9 cellular contexts compared by ENCODE assay signal in the genomic region with DNA sequence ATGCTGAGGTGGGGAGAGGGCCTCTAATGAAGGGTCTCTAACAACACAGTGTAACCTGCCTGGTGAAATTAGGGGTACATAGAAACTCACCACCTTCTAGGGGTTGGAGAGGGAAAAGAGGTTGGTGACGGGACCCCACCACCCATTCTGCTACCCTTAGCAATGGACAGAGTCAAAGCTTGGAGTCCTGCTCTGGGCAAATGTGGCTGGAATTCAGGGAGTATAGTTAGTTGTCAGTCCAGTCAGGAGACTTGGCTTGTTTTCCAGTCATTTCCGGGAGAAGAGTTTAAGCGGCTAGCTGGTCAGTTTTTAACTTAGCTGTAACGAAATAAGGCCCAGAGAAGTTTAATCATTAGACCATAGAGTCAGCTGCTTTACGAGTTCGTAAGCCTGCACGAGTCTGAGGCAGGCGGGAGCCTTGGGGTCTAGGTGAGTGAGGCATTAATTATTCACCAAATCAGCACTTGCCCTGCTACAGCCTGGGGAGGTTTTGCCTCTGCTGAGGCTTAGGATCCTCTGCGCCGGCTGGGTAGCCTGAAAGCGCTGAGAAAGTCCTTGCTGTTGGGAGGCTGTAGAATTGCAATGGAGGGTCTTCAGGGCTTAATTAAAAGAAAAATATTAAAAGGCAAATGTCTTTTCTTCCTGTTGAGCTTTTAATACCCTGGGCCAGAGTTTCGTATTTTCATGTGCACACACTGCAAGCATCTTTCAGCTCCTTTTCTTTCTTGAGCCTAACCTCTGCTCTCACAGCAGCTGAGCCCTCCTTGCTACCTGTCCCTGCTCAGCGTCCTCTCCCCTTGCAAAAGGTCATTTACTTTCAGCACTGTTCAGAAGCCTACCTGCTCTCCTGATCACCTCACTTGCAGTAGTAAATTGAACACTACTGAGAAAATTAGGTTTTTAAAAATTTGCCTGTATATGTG. TPM values are rescaled to one million over a fixed set of nuclear protein-coding genes. Genes with fewer than 3 reads are reported as not detected.
A peak's percentile ranks its signal among the peaks of the same experiment; 100 is the strongest.
DNase-seq lines count a peak whose midpoint lies in the region; ATAC-seq and TF ChIP-seq lines count a peak whose summit lies in the region.
"Had no signal": no experiment of that assay in that cellular context is flagged by ENCODE, and none has a peak within 500 bp of the region (broad histone marks: within the 10 kb centered on the region; RNA-seq: fewer than 3 reads in every experiment).

No MANE protein-coding gene starts in this region.

- H3K4me1 ChIP-seq in CD8-positive, alpha-beta memory T cell (ENCODE audit: insufficient read depth, low read length), result no peaks in the 10 kb centered on the region
- peaks cover 4% of the 10 kb centered on the region for H3K4me1 ChIP-seq in colonic mucosa
- peaks cover 0 to 3% of the 10 kb centered on the region in 2 donors for H3K4me1 ChIP-seq in naive thymus-derived CD4-positive, alpha-beta T cell (ENCODE audit: control insufficient read depth in 2 of 2, insufficient read depth in 2 of 2, low read length in 2 of 2)

- H3K27me3 ChIP-seq in CD8-positive, alpha-beta memory T cell (ENCODE audit: insufficient read depth, low read length, poor library complexity, severe bottlenecking), result peaks cover 15% of the 10 kb centered on the region
- H3K27me3 ChIP-seq in colonic mucosa, result no peaks in the 10 kb centered on the region
- peaks cover 0 to 13% of the 10 kb centered on the region in 2 donors for H3K27me3 ChIP-seq in naive thymus-derived CD4-positive, alpha-beta T cell (ENCODE audit: control insufficient read depth in 2 of 2, insufficient read depth in 2 of 2, low read length in 2 of 2)

- peak; percentile 72 for ATAC-seq in HG03095 (IDR thresholded peaks at IDR 0.05; ENCODE audit: unreplicated experiment)
- ATAC-seq in naive thymus-derived CD4-positive, alpha-beta T cell, result no peak

- H3K27ac ChIP-seq in CD8-positive, alpha-beta memory T cell (ENCODE audit: low read depth, low read length), result no peak overlapping the region
- peak overlapping the region; percentile 45 for H3K27ac ChIP-seq in colonic mucosa
- H3K27ac ChIP-seq in naive thymus-derived CD4-positive, alpha-beta T cell (ENCODE audit: low read depth, low read length), result no peak overlapping the region

- H3K9ac ChIP-seq in colonic mucosa (ENCODE audit: low read depth in 2 of 2, low read length in 2 of 2), result peak overlapping the region in 1 of 2 donors; percentile 62

- H3K36me3 ChIP-seq in CD8-positive, alpha-beta memory T cell (ENCODE audit: insufficient read depth, low read length), result no peaks in the 10 kb centered on the region
- H3K36me3 ChIP-seq in colonic mucosa, result no peaks in the 10 kb centered on the region
- H3K36me3 ChIP-seq in naive thymus-derived CD4-positive, alpha-beta T cell (ENCODE audit: control insufficient read depth in 2 of 3, insufficient read depth in 3 of 3, low read length in 3 of 3), result no peaks in the 10 kb centered on the region

- H3K9me3 Mint-ChIP-seq in CD8-positive, alpha-beta memory T cell, result no peaks in the 10 kb centered on the region
- peaks cover 0 to 3% (median 0%) of the 10 kb centered on the region in 11 donors for H3K9me3 Mint-ChIP-seq in naive thymus-derived CD4-positive, alpha-beta T cell

- no peak overlapping the region for H3K4me3 ChIP-seq in CD8-positive, alpha-beta memory T cell (ENCODE audit: low read length)
- H3K4me3 ChIP-seq in colonic mucosa, result no peak overlapping the region
- H3K4me3 ChIP-seq in naive thymus-derived CD4-positive, alpha-beta T cell (ENCODE audit: low read length), result no peak overlapping the region

- H3K27ac Mint-ChIP-seq in CD8-positive, alpha-beta memory T cell, result peak overlapping the region in 1 of 8 donors; percentile 5
- no peak overlapping the region for H3K27ac Mint-ChIP-seq in naive thymus-derived CD4-positive, alpha-beta T cell

- no peak for TF ChIP-seq CTCF in colonic mucosa (IDR thresholded peaks at IDR 0.05)

- peaks cover 14 to 33% (median 14%) of the 10 kb centered on the region in 3 donors for H3K4me1 Mint-ChIP-seq in CD8-positive, alpha-beta memory T cell
- H3K4me1 Mint-ChIP-seq in naive thymus-derived CD4-positive, alpha-beta T cell, result peaks cover 12 to 33% (median 24%) of the 10 kb centered on the region in 7 donors

- intact Hi-C loops in colonic mucosa (cut with DNase I), result no loop called here
- intact Hi-C loops in naive thymus-derived CD4-positive, alpha-beta T cell (cut with micrococcal nuclease), result no loop called here

- peaks cover 36 to 60% of the 10 kb centered on the region in 2 donors for H3K27me3 Mint-ChIP-seq in CD8-positive, alpha-beta memory T cell
- H3K27me3 Mint-ChIP-seq in naive thymus-derived CD4-positive, alpha-beta T cell, result peaks cover 47 to 76% (median 65%) of the 10 kb centered on the region in 5 donors

- POLR2A ChIA-PET in CD8-positive, alpha-beta memory T cell (lab: Charles Lee), result no interaction called here
- POLR2A ChIA-PET in naive thymus-derived CD4-positive, alpha-beta T cell (lab: Charles Lee), result no interaction called here

- peaks cover 0 to 4% (median 0%) of the 10 kb centered on the region in 3 donors for H3K36me3 Mint-ChIP-seq in CD8-positive, alpha-beta memory T cell
- peaks cover 0 to 5% (median 0%) of the 10 kb centered on the region in 5 donors for H3K36me3 Mint-ChIP-seq in naive thymus-derived CD4-positive, alpha-beta T cell

- no peak for DNase-seq in CD8-positive, alpha-beta memory T cell
- DNase-seq in colonic mucosa (peak; percentile 59), ureter (ENCODE audit: low spot score) (no peak), NCI-H446 (lab: John Stamatoyannopoulos, UW) (no peak), Kasumi-1 (lab: John Stamatoyannopoulos, UW) (no peak), GDM1 (lab: John Stamatoyannopoulos, UW) (no peak)
- DNase-seq in naive thymus-derived CD4-positive, alpha-beta T cell, result no peak
- DNase-seq: stimulated activated CD4-positive, alpha-beta T cell treated with anti-CD3 and anti-CD28 coated beads, Interleukin-15, amount 100 ng/mL, for 24 hours had no signal

- CTCF ChIA-PET in CD8-positive, alpha-beta memory T cell (lab: Charles Lee), result no interaction called here
- CTCF ChIA-PET in naive thymus-derived CD4-positive, alpha-beta T cell (lab: Charles Lee), result no interaction called here

- H3K4me3 Mint-ChIP-seq in CD8-positive, alpha-beta memory T cell, result peak overlapping the region; percentile 6 to 75 (median 60)
- H3K4me3 Mint-ChIP-seq in naive thymus-derived CD4-positive, alpha-beta T cell, result peak overlapping the region; percentile 18 to 89 (median 70)

- H3K9me3 ChIP-seq in CD8-positive, alpha-beta memory T cell (ENCODE audit: low read length), result no peaks in the 10 kb centered on the region
- H3K9me3 ChIP-seq in colonic mucosa, result no peaks in the 10 kb centered on the region
- no peaks in the 10 kb centered on the region for H3K9me3 ChIP-seq in naive thymus-derived CD4-positive, alpha-beta T cell (ENCODE audit: control insufficient read depth in 2 of 3, low read length in 3 of 3)

RNA-seq across cellular contexts. Expression of gene LAMB1, which starts 1.5 kb away (rescaled TPM):
- total RNA-seq in CD8-positive, alpha-beta memory T cell, result not detected
- 0.44 TPM for polyA plus RNA-seq in CD8-positive, alpha-beta memory T cell
- total RNA-seq in colonic mucosa, result 10 to 100 TPM; 91.6 to 96.7 TPM
- total RNA-seq in naive thymus-derived CD4-positive, alpha-beta T cell, result not detected
- under 1 TPM; 0.65 to 0.82 TPM for polyA plus RNA-seq in naive thymus-derived CD4-positive, alpha-beta T cell
- total RNA-seq in ureter, result 198 TPM

Comparison
In these comparisons a context has a peak if more than half of its experiments do, and no peak if none do; other contexts are left out.
1. RNA of gene LAMB1, which starts 1.5 kb away (total RNA-seq): 198 TPM in ureter (single experiment) and 91.6 to 96.7 TPM in colonic mucosa; not detected in CD8-positive, alpha-beta memory T cell and not detected in naive thymus-derived CD4-positive, alpha-beta T cell; every median in the first group is over 10 times any median in the second.